In the genomic region with DNA sequence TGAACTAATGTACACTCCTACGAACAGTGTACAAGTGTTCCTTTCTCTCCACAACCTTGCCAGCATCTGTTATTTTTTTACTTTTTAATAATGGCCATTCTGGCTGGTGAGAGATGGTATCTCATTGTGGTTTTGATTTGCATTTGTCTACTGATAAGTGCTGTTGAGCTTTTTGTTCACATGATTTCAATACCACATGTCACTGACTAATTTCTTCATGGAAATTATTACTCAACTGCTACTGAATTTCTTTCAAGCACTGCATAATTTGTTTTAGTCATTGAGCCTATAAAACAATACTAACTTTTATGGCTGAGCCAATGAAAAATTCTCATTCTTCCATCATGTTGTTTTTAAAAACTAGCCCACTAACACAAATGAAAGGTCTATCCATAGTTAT, we compare ENCODE assay signal across 27 cellular contexts.
DNase-seq lines count a peak whose midpoint lies in the region; ATAC-seq and TF ChIP-seq lines count a peak whose summit lies in the region.
"Had no signal": no experiment of that assay in that cellular context is flagged by ENCODE, and none has a peak within 500 bp of the region (broad histone marks: within the 10 kb centered on the region; RNA-seq: fewer than 3 reads in every experiment).

No MANE protein-coding gene starts in this region.

- TF ChIP-seq POLR2A in erythroblast (IDR thresholded peaks at IDR 0.05; ENCODE audit: low read length) = no peak

- no peak overlapping the region for H3K4me3 ChIP-seq in fibroblast of villous mesenchyme (ENCODE audit: low read depth, low read length)
- H3K4me3 ChIP-seq: hepatocyte, neural progenitor cell, testis had no signal

- no peak for TF ChIP-seq CTCF in fibroblast of villous mesenchyme (IDR thresholded peaks at IDR 0.05; ENCODE audit: insufficient read depth, low read depth, low read length)
- TF ChIP-seq CTCF in GM20000 (IDR thresholded peaks at IDR 0.05; ENCODE audit: extremely low read depth, missing control alignments) = no peak

- peak; percentile 66 for DNase-seq in A172 (ENCODE audit: low spot score)
- DNase-seq in LHCN-M2 (ENCODE audit: low read depth) = peak; percentile 86
- peak; percentile 69 for DNase-seq in amniotic epithelial cell (ENCODE audit: low read depth)
- peak; percentile 7 for DNase-seq in fibroblast of villous mesenchyme (ENCODE audit: low read depth)
- no peak for DNase-seq in erythroblast (lab: John Stamatoyannopoulos, UW)
- DNase-seq in GM20000 (ENCODE audit: low spot score) = no peak
- DNase-seq: 8988T; activated CD4-positive, alpha-beta T cell treated with anti-CD3 and anti-CD28 coated beads, Interleukin-2, amount 10 ng/mL, durations not matched to agents 7 days and 5 days; activated effector memory CD4-positive, alpha-beta T cell treated with Interleukin-2 at 50 U/mL for 16 hours; anterior cingulate cortex; central memory CD4-positive, alpha-beta T cell; H9; Karpas-422; left cardiac atrium; NCI-H2107; NCI-H774; right cardiac atrium; stimulated activated CD4-positive, alpha-beta T cell treated with anti-CD3 and anti-CD28 coated beads, Interleukin-1b, Interleukin-23, amount 100 ng/mL, for 48 hours; stimulated activated CD8-positive, alpha-beta memory T cell treated with anti-CD3 and anti-CD28 coated beads, Interleukin-4, amount 100 ng/mL, for 48 hours; T-cell; testis had no signal

- ATAC-seq in GM18502 (IDR thresholded peaks at IDR 0.05; ENCODE audit: poor library complexity, unreplicated experiment) = no peak
- ATAC-seq in HG02981 (IDR thresholded peaks at IDR 0.05; ENCODE audit: unreplicated experiment) = no peak
- ATAC-seq: esophagus mucosa, left cardiac atrium, right cardiac atrium, T-cell, WTC11 had no signal

Comparison
In these comparisons a context has a peak if more than half of its experiments do, and no peak if none do; other contexts are left out.
1. DNase-seq: peak in A172 (single experiment), LHCN-M2 (single experiment), amniotic epithelial cell (single experiment) and fibroblast of villous mesenchyme (single experiment); none in erythroblast (0 of 2) and GM20000 (single experiment).